Comparison of ENCODE assay signal across 8 cellular contexts in genomic region chr4:6716018-6716911, GRCh38. TPM values are rescaled to one million over a fixed set of nuclear protein-coding genes. Genes with fewer than 3 reads are reported as not detected.
DNase-seq lines count a peak whose midpoint lies in the region; ATAC-seq lines count a peak whose summit lies in the region.

TSS of gene BLOC1S4 (plus strand) at chr4:6716174. CDS start at chr4:6716210, 36 bp downstream.

- H3K4me3 Mint-ChIP-seq in activated CD8-positive, alpha-beta T cell treated with anti-CD3 and anti-CD28 coated beads, Interleukin-2, amount 10 ng/mL, durations not matched to agents 7 days and 5 days, result peak within 1 kb of the TSS; percentile 91

- H3K27ac Mint-ChIP-seq in activated CD8-positive, alpha-beta T cell treated with anti-CD3 and anti-CD28 coated beads, Interleukin-2, amount 10 ng/mL, durations not matched to agents 7 days and 5 days, result peak within 1 kb of the TSS; percentile 97

- POLR2A ChIA-PET in activated CD8-positive, alpha-beta T cell treated with anti-CD3 and anti-CD28 coated beads, Interleukin-2, amount 10 ng/mL, durations not matched to agents 7 days and 5 days (lab: Charles Lee), result interaction anchor here (0.6 to 3.1 kb wide), 13 partner anchors 9 to 355 kb away, joined by 3 to 39 read pairs (median 5); partner anchors contain the start of genes MRFAP1 and TBC1D14

- peak; percentile 94 for DNase-seq in CD1c-positive myeloid dendritic cell (ENCODE audit: extremely low spot score)
- DNase-seq in NCI-H774 (lab: John Stamatoyannopoulos, UW), result peak; percentile 90
- peak; percentile 92 for DNase-seq in activated CD8-positive, alpha-beta T cell treated with anti-CD3 and anti-CD28 coated beads, Interleukin-2, amount 10 ng/mL, durations not matched to agents 7 days and 5 days
- DNase-seq in effector CD4-positive, alpha-beta T cell, result peak; percentile 84
- DNase-seq in lung microvascular endothelial cell (ENCODE audit: low read depth in 2 of 2), result peak; percentile 92 to 96
- DNase-seq in stimulated activated CD4-positive, alpha-beta T cell treated with anti-CD3 and anti-CD28 coated beads, TNF-alpha, amount 100 ng/mL, for 4 hours (ENCODE audit: low read depth in 3 of 3), result peak; percentile 74 to 81 (median 77)

- CTCF ChIA-PET in activated CD8-positive, alpha-beta T cell treated with anti-CD3 and anti-CD28 coated beads, Interleukin-2, amount 10 ng/mL, durations not matched to agents 7 days and 5 days (lab: Charles Lee), result interaction anchor here (0.6 to 22.2 kb wide), 20 partner anchors 9 to 355 kb away, joined by 3 to 354 read pairs (median 4); partner anchors contain the start of genes KIAA0232, TADA2B and TBC1D14

- H3K4me1 Mint-ChIP-seq in activated CD8-positive, alpha-beta T cell treated with anti-CD3 and anti-CD28 coated beads, Interleukin-2, amount 10 ng/mL, durations not matched to agents 7 days and 5 days (ENCODE audit: low read depth), result peaks cover 35% of the 10 kb centered on the region

- no peaks in the 10 kb centered on the region for H3K27me3 Mint-ChIP-seq in activated CD8-positive, alpha-beta T cell treated with anti-CD3 and anti-CD28 coated beads, Interleukin-2, amount 10 ng/mL, durations not matched to agents 7 days and 5 days (ENCODE audit: low read depth)

- peaks cover 10% of the 10 kb centered on the region for H3K9me3 Mint-ChIP-seq in activated CD8-positive, alpha-beta T cell treated with anti-CD3 and anti-CD28 coated beads, Interleukin-2, amount 10 ng/mL, durations not matched to agents 7 days and 5 days (ENCODE audit: insufficient read depth)

- peak; percentile 87 for ATAC-seq in GM19372 (IDR thresholded peaks at IDR 0.05; ENCODE audit: low read depth, unreplicated experiment)
- ATAC-seq in HG03521 (IDR thresholded peaks at IDR 0.05; ENCODE audit: unreplicated experiment), result peak; percentile 89
- ATAC-seq in activated CD8-positive, alpha-beta T cell treated with anti-CD3 and anti-CD28 coated beads, Interleukin-2, amount 10 ng/mL, durations not matched to agents 7 days and 5 days, result peak; percentile 83

- H3K36me3 Mint-ChIP-seq in activated CD8-positive, alpha-beta T cell treated with anti-CD3 and anti-CD28 coated beads, Interleukin-2, amount 10 ng/mL, durations not matched to agents 7 days and 5 days (ENCODE audit: low read depth), result peaks cover 14% of the 10 kb centered on the region

RNA-seq across cellular contexts. Expression of gene BLOC1S4, which starts in this region (rescaled TPM):
- 10 to 100 TPM; 19.6 to 21.5 TPM for total RNA-seq in activated CD8-positive, alpha-beta T cell treated with anti-CD3 and anti-CD28 coated beads, Interleukin-2, amount 10 ng/mL, durations not matched to agents 7 days and 5 days
- 7.2 and 9.3 TPM in 2 replicates for total RNA-seq in lung microvascular endothelial cell

Comparison
In these comparisons a context has a peak if more than half of its experiments do, and no peak if none do; other contexts are left out.
1. Peak in every context shown above with its lines: DNase-seq and ATAC-seq.